Comparison of ENCODE assay signal across 11 cellular contexts in the genomic region with DNA sequence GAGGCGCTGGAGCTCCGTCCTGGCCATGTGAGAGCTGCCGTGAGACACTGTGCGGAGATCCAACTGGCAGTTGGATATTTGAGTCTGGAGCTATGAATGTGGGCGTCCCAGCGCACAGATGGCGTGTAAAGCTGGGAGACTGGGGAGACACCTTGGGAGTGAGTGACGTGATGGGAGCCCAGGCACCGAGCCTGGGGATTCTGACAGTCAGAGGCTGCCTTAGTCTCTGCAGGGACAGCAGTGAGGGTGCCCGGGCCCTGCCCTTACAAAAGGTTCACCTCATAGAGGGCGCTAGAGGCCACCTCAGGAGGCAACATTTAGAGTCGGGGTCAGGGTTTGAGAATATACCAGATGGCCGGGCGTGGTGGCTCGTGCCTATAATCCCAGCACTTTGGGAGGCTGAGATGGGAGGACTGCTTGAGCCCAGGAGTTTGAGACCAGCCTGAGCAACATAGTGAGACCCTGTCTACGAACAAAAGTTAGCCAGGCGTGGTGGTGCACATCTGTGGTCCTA.
A peak's percentile ranks its signal among the peaks of the same experiment; 100 is the strongest.
DNase-seq lines count a peak whose midpoint lies in the region; ATAC-seq and TF ChIP-seq lines count a peak whose summit lies in the region.
"Had no signal": no experiment of that assay in that cellular context is flagged by ENCODE, and none has a peak within 500 bp of the region (broad histone marks: within the 10 kb centered on the region; RNA-seq: fewer than 3 reads in every experiment).

No MANE protein-coding gene starts in this region.

- intact Hi-C loops in Right ventricle myocardium superior (cut with DNase I) (no loop called here), heart right ventricle (cut with DNase I) (loop anchor here in 2 of 10 donors (2.0 to 5.0 kb wide), 3 partner anchors 136 to 188 kb away; no protein-coding TSS in a partner anchor), OCI-LY7 (cut with micrococcal nuclease; ENCODE audit: unreplicated experiment) (no loop called here), left ventricle myocardium superior (cut with micrococcal nuclease) (no loop called here), upper lobe of right lung (cut with DNase I) (no loop called here)

- peak; percentile 22 for DNase-seq in Right ventricle myocardium superior
- DNase-seq in heart right ventricle, result no peak
- DNase-seq in OCI-LY7 (ENCODE audit: low spot score), result no peak
- DNase-seq in left ventricle myocardium superior, result peak; percentile 25
- peak; percentile 54 for DNase-seq in upper lobe of right lung
- DNase-seq in stimulated activated naive CD4-positive, alpha-beta T cell (lab: John Stamatoyannopoulos, UW), result no peak
- DNase-seq in MG63, result no peak
- DNase-seq: naive thymus-derived CD4-positive, alpha-beta T cell; NCI-H2081 treated with DMSO at 0.1 percent for 48 hours; stimulated activated CD8-positive, alpha-beta memory T cell treated with anti-CD3 and anti-CD28 coated beads, Interleukin-4, amount 100 ng/mL, for 48 hours had no signal

- H3K27me3 ChIP-seq in heart right ventricle (no peaks in the 10 kb centered on the region), upper lobe of right lung (no peaks in the 10 kb centered on the region), MG63 (no peaks in the 10 kb centered on the region)

- ATAC-seq in Right ventricle myocardium superior (ENCODE audit: poor library complexity) (no peak), heart right ventricle (no peak), left ventricle myocardium superior (no peak), upper lobe of right lung (no peak), HG02610 (IDR thresholded peaks at IDR 0.05; ENCODE audit: unreplicated experiment) (no peak)
- ATAC-seq: naive thymus-derived CD4-positive, alpha-beta T cell had no signal

- H3K79me2 ChIP-seq in OCI-LY7 (ENCODE audit: insufficient read depth, low read depth, low read length), result no peaks in the 10 kb centered on the region

- no peak overlapping the region for H2AFZ ChIP-seq in OCI-LY7 (ENCODE audit: low read length)

- no peak overlapping the region for H3K4me2 ChIP-seq in OCI-LY7 (ENCODE audit: low read length)

- POLR2A ChIA-PET in OCI-LY7 (lab: Charles Lee), result no interaction called here

- H3K27ac ChIP-seq in heart right ventricle (no peak overlapping the region), OCI-LY7 (ENCODE audit: low read depth, low read length, poor library complexity, severe bottlenecking) (no peak overlapping the region), upper lobe of right lung (no peak overlapping the region)

- H3K4me3 ChIP-seq in heart right ventricle (no peak overlapping the region), OCI-LY7 (ENCODE audit: low read depth, low read length, poor library complexity, severe bottlenecking) (no peak overlapping the region), upper lobe of right lung (no peak overlapping the region), MG63 (no peak overlapping the region)

- H4K20me1 ChIP-seq in OCI-LY7 (ENCODE audit: insufficient read depth, low read length), result no peaks in the 10 kb centered on the region

- H3K36me3 ChIP-seq in heart right ventricle (no peaks in the 10 kb centered on the region), OCI-LY7 (ENCODE audit: insufficient read depth, low read length) (no peaks in the 10 kb centered on the region), upper lobe of right lung (no peaks in the 10 kb centered on the region), MG63 (no peaks in the 10 kb centered on the region)

- WGBS in heart right ventricle, 2 donors, result 86 to 93% methylated on average over 17 of the region's 17 CpGs

- H3K9me3 ChIP-seq in heart right ventricle (no peaks in the 10 kb centered on the region), OCI-LY7 (ENCODE audit: low read length) (peaks cover 2% of the 10 kb centered on the region; the same call in 1 of the 2 replicates), upper lobe of right lung (no peaks in the 10 kb centered on the region), MG63 (no peaks in the 10 kb centered on the region)

- no peaks in the 10 kb centered on the region for H3K9me2 ChIP-seq in OCI-LY7 (ENCODE audit: insufficient read depth, low read length)

- BruUV-seq in OCI-LY7 (replicated peaks; lab: Mats Ljungman, UMichigan), result no TSS peak

- CTCF ChIA-PET in OCI-LY7 (lab: Charles Lee; ENCODE audit: unreplicated experiment), result no interaction called here

- H3K4me1 ChIP-seq in heart right ventricle (peaks cover 3 to 15% (median 8%) of the 10 kb centered on the region in 9 donors), OCI-LY7 (ENCODE audit: insufficient read depth, low read length, poor library complexity, severe bottlenecking) (peaks cover 12% of the 10 kb centered on the region), upper lobe of right lung (peaks cover 7% of the 10 kb centered on the region)

- no peak for TF ChIP-seq CTCF in heart right ventricle (IDR thresholded peaks at IDR 0.05)
- peak; percentile 32; the same call in 1 of the 2 replicates for TF ChIP-seq CTCF in OCI-LY7 (conservative IDR thresholded peaks at IDR 0.05; ENCODE audit: low read length)
- TF ChIP-seq CTCF in upper lobe of right lung (IDR thresholded peaks at IDR 0.05), result no peak

Comparison
In these comparisons a context has a peak if more than half of its experiments do, and no peak if none do; other contexts are left out.
1. DNase-seq: peak in Right ventricle myocardium superior (single experiment), left ventricle myocardium superior (single experiment) and upper lobe of right lung (single experiment); none in heart right ventricle (0 of 2), OCI-LY7 (single experiment), stimulated activated naive CD4-positive, alpha-beta T cell (0 of 6) and MG63 (single experiment).